Comparison of ENCODE assay signal across 9 cellular contexts in the genomic region with DNA sequence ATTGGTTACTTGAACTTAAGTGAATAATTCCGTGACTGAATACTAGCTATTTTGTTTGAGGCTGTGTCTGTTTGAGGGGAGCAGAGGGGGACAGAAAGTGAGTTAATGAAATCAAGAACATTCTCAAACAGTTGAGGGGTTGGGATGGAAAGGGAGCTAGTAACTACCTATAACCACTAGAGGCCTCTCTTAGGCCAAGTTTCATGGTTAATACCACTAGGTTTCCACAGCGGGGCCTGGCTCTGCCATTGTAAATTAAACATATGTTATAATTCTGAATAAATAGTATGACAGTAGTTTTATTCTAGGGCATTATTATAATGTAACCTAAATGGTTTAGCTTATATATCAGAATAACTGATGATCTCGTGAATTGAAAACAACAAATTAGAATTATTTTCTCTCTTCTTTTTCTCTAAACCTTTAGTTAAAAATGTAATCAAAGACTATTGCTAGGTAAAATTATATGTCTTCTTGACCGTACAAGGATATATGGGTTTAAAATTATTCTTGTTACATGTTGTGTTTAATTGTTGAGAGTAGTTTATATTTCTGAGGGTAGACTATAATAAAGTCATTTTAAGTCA.
A peak's percentile ranks its signal among the peaks of the same experiment; 100 is the strongest.
DNase-seq lines count a peak whose midpoint lies in the region; ATAC-seq and TF ChIP-seq lines count a peak whose summit lies in the region.
"Had no signal": no experiment of that assay in that cellular context is flagged by ENCODE, and none has a peak within 500 bp of the region (broad histone marks: within the 10 kb centered on the region; RNA-seq: fewer than 3 reads in every experiment).

No MANE protein-coding gene starts in this region.

- no peak overlapping the region for H4K8ac ChIP-seq in neuronal stem cell (ENCODE audit: low read depth, low read length)

- no peak overlapping the region for H2BK5ac ChIP-seq in neuronal stem cell (ENCODE audit: low read length)

- no peak overlapping the region for H3K14ac ChIP-seq in neuronal stem cell (ENCODE audit: low read length)

- no peak overlapping the region for H2BK15ac ChIP-seq in neuronal stem cell (ENCODE audit: low read length)

- no peak overlapping the region for H3K4me2 ChIP-seq in neuronal stem cell (ENCODE audit: insufficient read depth, low read length, poor library complexity, severe bottlenecking)

- intact Hi-C loops in activated T-helper 2 cell treated with anti-CD3 and anti-CD28 coated beads, Interferon-gamma antibody, Interleukin-2, Interleukin-4, amounts not matched to agents 10 μg/mL and 5 μg/mL and 100 μg/mL, durations not matched to agents 14 hours and 24 hours and 36 hours (cut with micrococcal nuclease) = no loop called here

- TF ChIP-seq CTCF in fibroblast of pulmonary artery (IDR thresholded peaks at IDR 0.05; ENCODE audit: low read length, missing control alignments) = peak; percentile 88

- H3K27me3 Mint-ChIP-seq in CD4-positive, CD25-positive, alpha-beta regulatory T cell = no peaks in the 10 kb centered on the region
- no peaks in the 10 kb centered on the region for H3K27me3 Mint-ChIP-seq in T-helper 17 cell
- no peaks in the 10 kb centered on the region for H3K27me3 Mint-ChIP-seq in activated T-helper 2 cell treated with anti-CD3 and anti-CD28 coated beads, Interferon-gamma antibody, Interleukin-2, Interleukin-4, amounts not matched to agents 10 μg/mL and 5 μg/mL and 100 μg/mL, durations not matched to agents 14 hours and 24 hours and 36 hours (ENCODE audit: low read depth)

- no peaks in the 10 kb centered on the region for H3K79me1 ChIP-seq in neuronal stem cell (ENCODE audit: low read depth, low read length)

- no peak overlapping the region for H3K23ac ChIP-seq in neuronal stem cell (ENCODE audit: low read depth, low read length, poor library complexity)

- H3K9ac ChIP-seq in neuronal stem cell (ENCODE audit: low read depth, low read length, poor library complexity) = no peak overlapping the region

- no peak overlapping the region for H2BK120ac ChIP-seq in neuronal stem cell (ENCODE audit: low read depth, low read length)

- no peak overlapping the region for H2AK5ac ChIP-seq in neuronal stem cell (ENCODE audit: low read depth, low read length)

- no peaks in the 10 kb centered on the region for H3K4me1 ChIP-seq in CD4-positive, CD25-positive, alpha-beta regulatory T cell (ENCODE audit: control insufficient read depth, insufficient read depth, low read length, poor library complexity, severe bottlenecking)
- peaks cover 3 to 5% of the 10 kb centered on the region in 2 donors for H3K4me1 ChIP-seq in neuronal stem cell (ENCODE audit: control insufficient read depth in 2 of 2, insufficient read depth in 1 of 2, low read depth in 1 of 2, low read length in 2 of 2)

- H3K18ac ChIP-seq in neuronal stem cell (ENCODE audit: low read length) = no peak overlapping the region

- no peak overlapping the region for H2AFZ ChIP-seq in neuronal stem cell (ENCODE audit: low read length)

- DNase-seq in CD4-positive, CD25-positive, alpha-beta regulatory T cell = peak in 2 of 3 donors; percentile 6 to 54
- DNase-seq in NCI-H1436 treated with DMSO at 0.1 percent for 48 hours (lab: John Stamatoyannopoulos, UW) (peak; percentile 13), T-helper 17 cell (no peak), fibroblast of pulmonary artery (ENCODE audit: low read depth) (peak; percentile 79), neuronal stem cell (ENCODE audit: low spot score) (peak; percentile 40)
- DNase-seq in activated T-helper 2 cell treated with anti-CD3 and anti-CD28 coated beads, Interferon-gamma antibody, Interleukin-2, Interleukin-4, amounts not matched to agents 10 μg/mL and 5 μg/mL and 100 μg/mL, durations not matched to agents 14 hours and 24 hours and 36 hours (ENCODE audit: low spot score) = no peak

- no peak overlapping the region for H3K4ac ChIP-seq in neuronal stem cell (ENCODE audit: low read length)

- WGBS in neuronal stem cell (ENCODE audit: extremely low coverage in 2 of 2, insufficient read length in 2 of 2, insufficient replicate concordance in 1 of 2), 2 donors = no CpG with 5 or more reads among the region's 4 CpGs

- peaks cover 0 to 2% (median 0%) of the 10 kb centered on the region in 7 donors for H3K9me3 Mint-ChIP-seq in CD4-positive, CD25-positive, alpha-beta regulatory T cell
- H3K9me3 Mint-ChIP-seq in activated T-helper 2 cell treated with anti-CD3 and anti-CD28 coated beads, Interferon-gamma antibody, Interleukin-2, Interleukin-4, amounts not matched to agents 10 μg/mL and 5 μg/mL and 100 μg/mL, durations not matched to agents 14 hours and 24 hours and 36 hours = no peaks in the 10 kb centered on the region
- H3K9me3 Mint-ChIP-seq: T-helper 1 cell treated with Interleukin-12 subunit alpha and Interleukin-12 subunit beta and Interleukin-4 antibody, amounts not matched to agents 30 μg/mL and 1 μg/mL, for 36 hours had no signal

- no peak overlapping the region for H3K4me3 Mint-ChIP-seq in CD4-positive, CD25-positive, alpha-beta regulatory T cell
- H3K4me3 Mint-ChIP-seq in T-helper 17 cell = no peak overlapping the region
- H3K4me3 Mint-ChIP-seq in activated T-helper 2 cell treated with anti-CD3 and anti-CD28 coated beads, Interferon-gamma antibody, Interleukin-2, Interleukin-4, amounts not matched to agents 10 μg/mL and 5 μg/mL and 100 μg/mL, durations not matched to agents 14 hours and 24 hours and 36 hours (ENCODE audit: low read depth) = no peak overlapping the region
- H3K4me3 Mint-ChIP-seq: T-helper 1 cell treated with Interleukin-12 subunit alpha and Interleukin-12 subunit beta and Interleukin-4 antibody, amounts not matched to agents 30 μg/mL and 1 μg/mL, for 36 hours had no signal

- no peak overlapping the region for H3K27ac ChIP-seq in CD4-positive, CD25-positive, alpha-beta regulatory T cell (ENCODE audit: insufficient read depth, low read length, poor library complexity, severe bottlenecking)
- no peak overlapping the region for H3K27ac ChIP-seq in neuronal stem cell (replicated peaks; ENCODE audit: low read length)

- no peak overlapping the region for H4K91ac ChIP-seq in neuronal stem cell (ENCODE audit: low read depth, low read length, poor library complexity)

- no peaks in the 10 kb centered on the region for H3K9me3 ChIP-seq in CD4-positive, CD25-positive, alpha-beta regulatory T cell (ENCODE audit: control insufficient read depth in 2 of 2, low read length in 2 of 2)
- H3K9me3 ChIP-seq in T-helper 17 cell (ENCODE audit: control insufficient read depth, low read length, poor library complexity, severe bottlenecking) (no peaks in the 10 kb centered on the region), neuronal stem cell (replicated peaks in 1 of 2; ENCODE audit: control insufficient read depth in 2 of 2, insufficient read depth in 1 of 2, low read depth in 1 of 2, low read length in 2 of 2) (peaks cover 0 to 2% of the 10 kb centered on the region in 2 donors)

- H3K4me3 ChIP-seq in CD4-positive, CD25-positive, alpha-beta regulatory T cell (ENCODE audit: low read depth, low read length) = no peak overlapping the region
- H3K4me3 ChIP-seq in fibroblast of pulmonary artery (replicated peaks; ENCODE audit: low read depth, low read length) (no peak overlapping the region), neuronal stem cell (ENCODE audit: low read length in 2 of 2) (no peak overlapping the region)

- peaks cover 0 to 7% (median 5%) of the 10 kb centered on the region in 4 donors for H3K4me1 Mint-ChIP-seq in CD4-positive, CD25-positive, alpha-beta regulatory T cell
- peaks cover 10% of the 10 kb centered on the region for H3K4me1 Mint-ChIP-seq in T-helper 17 cell
- H3K4me1 Mint-ChIP-seq in activated T-helper 2 cell treated with anti-CD3 and anti-CD28 coated beads, Interferon-gamma antibody, Interleukin-2, Interleukin-4, amounts not matched to agents 10 μg/mL and 5 μg/mL and 100 μg/mL, durations not matched to agents 14 hours and 24 hours and 36 hours (ENCODE audit: low read depth) = peaks cover 12% of the 10 kb centered on the region

- ATAC-seq in CD4-positive, CD25-positive, alpha-beta regulatory T cell (ENCODE audit: low read depth in 2 of 2) = peak; percentile 62 to 79
- ATAC-seq in GM18867 (IDR thresholded peaks at IDR 0.05; ENCODE audit: unreplicated experiment) (peak; percentile 95), HG02981 (IDR thresholded peaks at IDR 0.05; ENCODE audit: unreplicated experiment) (peak; percentile 86), T-helper 17 cell (peak; percentile 74)

- peaks cover 12% of the 10 kb centered on the region for H3K36me3 Mint-ChIP-seq in CD4-positive, CD25-positive, alpha-beta regulatory T cell
- no peaks in the 10 kb centered on the region for H3K36me3 Mint-ChIP-seq in T-helper 17 cell (ENCODE audit: low read depth)
- H3K36me3 Mint-ChIP-seq in activated T-helper 2 cell treated with anti-CD3 and anti-CD28 coated beads, Interferon-gamma antibody, Interleukin-2, Interleukin-4, amounts not matched to agents 10 μg/mL and 5 μg/mL and 100 μg/mL, durations not matched to agents 14 hours and 24 hours and 36 hours (ENCODE audit: low read depth) = no peaks in the 10 kb centered on the region

- H3K36me3 ChIP-seq in CD4-positive, CD25-positive, alpha-beta regulatory T cell (ENCODE audit: control insufficient read depth, insufficient read depth, low read length) = no peaks in the 10 kb centered on the region
- H3K36me3 ChIP-seq in neuronal stem cell (replicated peaks in 1 of 2; ENCODE audit: control insufficient read depth in 2 of 2, insufficient read depth in 2 of 2, low read length in 2 of 2) = peaks cover 0 to 2% of the 10 kb centered on the region in 2 donors

- no peak overlapping the region for H3K27ac Mint-ChIP-seq in CD4-positive, CD25-positive, alpha-beta regulatory T cell
- peak overlapping the region; percentile 37 for H3K27ac Mint-ChIP-seq in T-helper 17 cell
- H3K27ac Mint-ChIP-seq in activated T-helper 2 cell treated with anti-CD3 and anti-CD28 coated beads, Interferon-gamma antibody, Interleukin-2, Interleukin-4, amounts not matched to agents 10 μg/mL and 5 μg/mL and 100 μg/mL, durations not matched to agents 14 hours and 24 hours and 36 hours = no peak overlapping the region
- H3K27ac Mint-ChIP-seq: T-helper 1 cell treated with Interleukin-12 subunit alpha and Interleukin-12 subunit beta and Interleukin-4 antibody, amounts not matched to agents 30 μg/mL and 1 μg/mL, for 36 hours had no signal

- H3K27me3 ChIP-seq in CD4-positive, CD25-positive, alpha-beta regulatory T cell (ENCODE audit: control insufficient read depth, insufficient read depth, low read length) = no peaks in the 10 kb centered on the region
- H3K27me3 ChIP-seq in neuronal stem cell (ENCODE audit: control insufficient read depth in 3 of 3, insufficient read depth in 3 of 3, low read depth in 1 of 3, low read length in 3 of 3) = no peaks in the 10 kb centered on the region

- no peak overlapping the region for H2BK12ac ChIP-seq in neuronal stem cell (ENCODE audit: low read length)

Comparison
In these comparisons a context has a peak if more than half of its experiments do, and no peak if none do; other contexts are left out.
1. DNase-seq: peak in CD4-positive, CD25-positive, alpha-beta regulatory T cell (2 of 3), NCI-H1436 treated with DMSO at 0.1 percent for 48 hours (single experiment), fibroblast of pulmonary artery (single experiment) and neuronal stem cell (single experiment); none in T-helper 17 cell (0 of 3) and activated T-helper 2 cell treated with anti-CD3 and anti-CD28 coated beads, Interferon-gamma antibody, Interleukin-2, Interleukin-4, amounts not matched to agents 10 μg/mL and 5 μg/mL and 100 μg/mL, durations not matched to agents 14 hours and 24 hours and 36 hours (single experiment).
2. Peak in every context shown above with its lines, with median percentiles within 50 percentile points of each other: ATAC-seq.